Comparison of ENCODE assay signal across 1 cellular context in the genomic region with DNA sequence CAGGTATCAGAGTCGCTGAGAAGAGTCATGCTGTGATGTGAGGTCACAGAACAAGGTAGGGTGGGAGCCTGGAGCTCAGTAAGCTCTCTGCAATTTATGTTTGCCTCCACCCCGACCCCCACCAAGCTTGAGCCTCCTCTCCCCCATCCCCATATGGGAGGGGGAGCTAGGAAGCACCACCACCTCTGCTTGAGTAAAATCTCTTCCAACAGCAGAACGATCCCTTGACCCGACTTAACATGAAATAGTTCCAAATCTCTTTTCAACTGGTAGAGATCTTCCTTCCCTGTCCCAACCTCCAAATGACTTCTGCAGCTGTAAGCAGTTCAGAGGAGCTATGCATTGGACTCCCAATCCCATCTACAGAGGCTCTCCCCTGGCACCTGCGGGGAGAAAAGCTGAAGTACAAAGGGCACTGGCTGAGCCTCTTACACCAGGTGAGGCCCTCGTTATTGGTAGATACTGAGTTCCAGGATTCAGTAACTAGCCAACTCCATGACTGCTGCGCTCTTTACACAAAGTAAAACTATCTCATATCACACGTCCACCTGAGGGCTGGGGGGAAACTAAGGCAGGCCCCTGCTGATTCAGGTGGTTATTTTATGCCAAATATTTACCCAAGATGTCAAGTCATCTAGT.
A peak's percentile ranks its signal among the peaks of the same experiment; 100 is the strongest.
TF ChIP-seq lines count a peak whose summit lies in the region.

No MANE protein-coding gene starts in this region.

TF ChIP-seq in K562, 482 proteins besides CTCF, POLR2A, EP300 and RAD21 (continued from another document and continues in another):
- TF ChIP-seq MTA2 (IDR thresholded peaks at IDR 0.05; ENCODE audit: low read depth) (no peak), KLF6 (CRISPR knock-in tag; IDR thresholded peaks at IDR 0.05; ENCODE audit: borderline replicate concordance) (no peak), ZNF347 (CRISPR knock-in tag; IDR thresholded peaks at IDR 0.05; ENCODE audit: low read depth) (0 out of 2 replicates have a peak, but pooled peaks have one; percentile 27), ZNF584 (CRISPR knock-in tag; IDR thresholded peaks at IDR 0.05; ENCODE audit: low read depth) (no peak), ZNF431 (CRISPR knock-in tag; IDR thresholded peaks at IDR 0.05) (no peak), ZFPM2 (CRISPR knock-in tag; IDR thresholded peaks at IDR 0.05) (no peak; the same call in 1 of the 2 replicates), TRIM28 (IDR thresholded peaks at IDR 0.05) (no peak), EHMT2 (IDR thresholded peaks at IDR 0.05) (no peak), RAD51 (IDR thresholded peaks at IDR 0.05; ENCODE audit: borderline replicate concordance, low read depth) (no peak), RBBP5 (IDR thresholded peaks at IDR 0.05; ENCODE audit: borderline replicate concordance, insufficient read depth, low read length, poor library complexity, severe bottlenecking) (no peak), ARHGAP35 (IDR thresholded peaks at IDR 0.05; ENCODE audit: partially characterized antibody) (no peak), PPARD (CRISPR knock-in tag; IDR thresholded peaks at IDR 0.05) (no peak), HNRNPK (IDR thresholded peaks at IDR 0.05; ENCODE audit: low read depth, low read length, poor library complexity, severe bottlenecking) (no peak), SAP30 (IDR thresholded peaks at IDR 0.05; ENCODE audit: borderline replicate concordance, insufficient read depth, low read depth, low read length, poor library complexity, severe bottlenecking) (no peak), MBD2 (IDR thresholded peaks at IDR 0.05; ENCODE audit: borderline replicate concordance, low read depth) (no peak; the same call in 1 of the 2 replicates), XRCC4 (IDR thresholded peaks at IDR 0.05; ENCODE audit: extremely low read depth, insufficient read depth, insufficient read length) (no peak), ZNF444 (CRISPR knock-in tag; IDR thresholded peaks at IDR 0.05) (0 out of 2 replicates have a peak, but pooled peaks have one; percentile 20), ZNF707 (CRISPR knock-in tag; conservative IDR thresholded peaks at IDR 0.05) (no peak), ZNF408 (CRISPR knock-in tag; IDR thresholded peaks at IDR 0.05; ENCODE audit: low read depth) (no peak), ZNF224 (CRISPR knock-in tag; IDR thresholded peaks at IDR 0.05) (no peak), POLR2H (tag; IDR thresholded peaks at IDR 0.05; ENCODE audit: low read depth) (no peak), TEAD4 (IDR thresholded peaks at IDR 0.05; ENCODE audit: low read length) (no peak), TEAD4 (CRISPR knock-in tag; IDR thresholded peaks at IDR 0.05; ENCODE audit: borderline replicate concordance) (no peak), MTA1 (IDR thresholded peaks at IDR 0.05; ENCODE audit: borderline replicate concordance) (no peak), ZNF79 (CRISPR knock-in tag; IDR thresholded peaks at IDR 0.05; ENCODE audit: low read depth) (no peak), ZNF140 (CRISPR knock-in tag; IDR thresholded peaks at IDR 0.05) (no peak), ZSCAN32 (CRISPR knock-in tag; IDR thresholded peaks at IDR 0.05) (0 out of 2 replicates have a peak, but pooled peaks have one; percentile 39), HDAC3 (IDR thresholded peaks at IDR 0.05; ENCODE audit: borderline replicate concordance, partially characterized antibody) (no peak), ELF4 (CRISPR knock-in tag; IDR thresholded peaks at IDR 0.05) (no peak), SPI1 (IDR thresholded peaks at IDR 0.05; ENCODE audit: borderline replicate concordance, low read depth, low read length) (no peak), MEIS2 (IDR thresholded peaks at IDR 0.05; ENCODE audit: partially characterized antibody) (no peak)
- TF ChIP-seq, protein P1, sequence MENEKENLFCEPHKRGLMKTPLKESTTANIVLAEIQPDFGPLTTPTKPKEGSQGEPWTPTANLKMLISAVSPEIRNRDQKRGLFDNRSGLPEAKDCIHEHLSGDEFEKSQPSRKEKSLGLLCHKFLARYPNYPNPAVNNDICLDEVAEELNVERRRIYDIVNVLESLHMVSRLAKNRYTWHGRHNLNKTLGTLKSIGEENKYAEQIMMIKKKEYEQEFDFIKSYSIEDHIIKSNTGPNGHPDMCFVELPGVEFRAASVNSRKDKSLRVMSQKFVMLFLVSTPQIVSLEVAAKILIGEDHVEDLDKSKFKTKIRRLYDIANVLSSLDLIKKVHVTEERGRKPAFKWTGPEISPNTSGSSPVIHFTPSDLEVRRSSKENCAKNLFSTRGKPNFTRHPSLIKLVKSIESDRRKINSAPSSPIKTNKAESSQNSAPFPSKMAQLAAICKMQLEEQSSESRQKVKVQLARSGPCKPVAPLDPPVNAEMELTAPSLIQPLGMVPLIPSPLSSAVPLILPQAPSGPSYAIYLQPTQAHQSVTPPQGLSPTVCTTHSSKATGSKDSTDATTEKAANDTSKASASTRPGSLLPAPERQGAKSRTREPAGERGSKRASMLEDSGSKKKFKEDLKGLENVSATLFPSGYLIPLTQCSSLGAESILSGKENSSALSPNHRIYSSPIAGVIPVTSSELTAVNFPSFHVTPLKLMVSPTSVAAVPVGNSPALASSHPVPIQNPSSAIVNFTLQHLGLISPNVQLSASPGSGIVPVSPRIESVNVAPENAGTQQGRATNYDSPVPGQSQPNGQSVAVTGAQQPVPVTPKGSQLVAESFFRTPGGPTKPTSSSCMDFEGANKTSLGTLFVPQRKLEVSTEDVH (IDR thresholded peaks at IDR 0.05; ENCODE audit: low read depth, partially characterized antibody), result no peak
- TF ChIP-seq, protein P2, sequence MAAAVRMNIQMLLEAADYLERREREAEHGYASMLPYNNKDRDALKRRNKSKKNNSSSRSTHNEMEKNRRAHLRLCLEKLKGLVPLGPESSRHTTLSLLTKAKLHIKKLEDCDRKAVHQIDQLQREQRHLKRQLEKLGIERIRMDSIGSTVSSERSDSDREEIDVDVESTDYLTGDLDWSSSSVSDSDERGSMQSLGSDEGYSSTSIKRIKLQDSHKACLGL (CRISPR knock-in tag; IDR thresholded peaks at IDR 0.05; ENCODE audit: borderline replicate concordance, poor library complexity, severe bottlenecking), result no peak
- TF ChIP-seq, protein P3, sequence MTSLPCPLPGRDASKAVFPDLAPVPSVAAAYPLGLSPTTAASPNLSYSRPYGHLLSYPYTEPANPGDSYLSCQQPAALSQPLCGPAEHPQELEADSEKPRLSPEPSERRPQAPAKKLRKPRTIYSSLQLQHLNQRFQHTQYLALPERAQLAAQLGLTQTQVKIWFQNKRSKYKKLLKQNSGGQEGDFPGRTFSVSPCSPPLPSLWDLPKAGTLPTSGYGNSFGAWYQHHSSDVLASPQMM (CRISPR knock-in tag; IDR thresholded peaks at IDR 0.05), result peak; percentile 2; the same call in 1 of the 2 replicates
- TF ChIP-seq, protein P4, sequence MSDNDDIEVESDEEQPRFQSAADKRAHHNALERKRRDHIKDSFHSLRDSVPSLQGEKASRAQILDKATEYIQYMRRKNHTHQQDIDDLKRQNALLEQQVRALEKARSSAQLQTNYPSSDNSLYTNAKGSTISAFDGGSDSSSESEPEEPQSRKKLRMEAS (CRISPR knock-in tag; IDR thresholded peaks at IDR 0.05), result no peak
- TF ChIP-seq, protein P5, sequence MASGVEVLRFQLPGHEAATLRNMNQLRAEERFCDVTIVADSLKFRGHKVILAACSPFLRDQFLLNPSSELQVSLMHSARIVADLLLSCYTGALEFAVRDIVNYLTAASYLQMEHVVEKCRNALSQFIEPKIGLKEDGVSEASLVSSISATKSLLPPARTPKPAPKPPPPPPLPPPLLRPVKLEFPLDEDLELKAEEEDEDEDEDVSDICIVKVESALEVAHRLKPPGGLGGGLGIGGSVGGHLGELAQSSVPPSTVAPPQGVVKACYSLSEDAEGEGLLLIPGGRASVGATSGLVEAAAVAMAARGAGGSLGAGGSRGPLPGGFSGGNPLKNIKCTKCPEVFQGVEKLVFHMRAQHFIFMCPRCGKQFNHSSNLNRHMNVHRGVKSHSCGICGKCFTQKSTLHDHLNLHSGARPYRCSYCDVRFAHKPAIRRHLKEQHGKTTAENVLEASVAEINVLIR (CRISPR knock-in tag; IDR thresholded peaks at IDR 0.05), result no peak
- TF ChIP-seq, protein P6, sequence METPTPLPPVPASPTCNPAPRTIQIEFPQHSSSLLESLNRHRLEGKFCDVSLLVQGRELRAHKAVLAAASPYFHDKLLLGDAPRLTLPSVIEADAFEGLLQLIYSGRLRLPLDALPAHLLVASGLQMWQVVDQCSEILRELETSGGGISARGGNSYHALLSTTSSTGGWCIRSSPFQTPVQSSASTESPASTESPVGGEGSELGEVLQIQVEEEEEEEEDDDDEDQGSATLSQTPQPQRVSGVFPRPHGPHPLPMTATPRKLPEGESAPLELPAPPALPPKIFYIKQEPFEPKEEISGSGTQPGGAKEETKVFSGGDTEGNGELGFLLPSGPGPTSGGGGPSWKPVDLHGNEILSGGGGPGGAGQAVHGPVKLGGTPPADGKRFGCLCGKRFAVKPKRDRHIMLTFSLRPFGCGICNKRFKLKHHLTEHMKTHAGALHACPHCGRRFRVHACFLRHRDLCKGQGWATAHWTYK (CRISPR knock-in tag; IDR thresholded peaks at IDR 0.05), result no peak
- TF ChIP-seq, protein P7, sequence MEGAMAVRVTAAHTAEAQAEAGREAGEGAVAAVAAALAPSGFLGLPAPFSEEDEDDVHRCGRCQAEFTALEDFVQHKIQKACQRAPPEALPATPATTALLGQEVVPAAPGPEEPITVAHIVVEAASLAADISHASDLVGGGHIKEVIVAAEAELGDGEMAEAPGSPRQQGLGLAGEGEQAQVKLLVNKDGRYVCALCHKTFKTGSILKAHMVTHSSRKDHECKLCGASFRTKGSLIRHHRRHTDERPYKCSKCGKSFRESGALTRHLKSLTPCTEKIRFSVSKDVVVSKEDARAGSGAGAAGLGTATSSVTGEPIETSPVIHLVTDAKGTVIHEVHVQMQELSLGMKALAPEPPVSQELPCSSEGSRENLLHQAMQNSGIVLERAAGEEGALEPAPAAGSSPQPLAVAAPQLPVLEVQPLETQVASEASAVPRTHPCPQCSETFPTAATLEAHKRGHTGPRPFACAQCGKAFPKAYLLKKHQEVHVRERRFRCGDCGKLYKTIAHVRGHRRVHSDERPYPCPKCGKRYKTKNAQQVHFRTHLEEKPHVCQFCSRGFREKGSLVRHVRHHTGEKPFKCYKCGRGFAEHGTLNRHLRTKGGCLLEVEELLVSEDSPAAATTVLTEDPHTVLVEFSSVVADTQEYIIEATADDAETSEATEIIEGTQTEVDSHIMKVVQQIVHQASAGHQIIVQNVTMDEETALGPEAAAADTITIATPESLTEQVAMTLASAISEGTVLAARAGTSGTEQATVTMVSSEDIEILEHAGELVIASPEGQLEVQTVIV (CRISPR knock-in tag; IDR thresholded peaks at IDR 0.05; ENCODE audit: borderline replicate concordance), result no peak
- TF ChIP-seq, protein P8, sequence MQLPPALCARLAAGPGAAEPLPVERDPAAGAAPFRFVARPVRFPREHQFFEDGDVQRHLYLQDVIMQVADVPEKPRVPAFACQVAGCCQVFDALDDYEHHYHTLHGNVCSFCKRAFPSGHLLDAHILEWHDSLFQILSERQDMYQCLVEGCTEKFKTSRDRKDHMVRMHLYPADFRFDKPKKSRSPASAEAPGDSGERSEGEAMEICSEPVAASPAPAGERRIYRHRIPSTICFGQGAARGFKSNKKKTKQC (CRISPR knock-in tag; IDR thresholded peaks at IDR 0.05), result no peak
- TF ChIP-seq, protein P9, sequence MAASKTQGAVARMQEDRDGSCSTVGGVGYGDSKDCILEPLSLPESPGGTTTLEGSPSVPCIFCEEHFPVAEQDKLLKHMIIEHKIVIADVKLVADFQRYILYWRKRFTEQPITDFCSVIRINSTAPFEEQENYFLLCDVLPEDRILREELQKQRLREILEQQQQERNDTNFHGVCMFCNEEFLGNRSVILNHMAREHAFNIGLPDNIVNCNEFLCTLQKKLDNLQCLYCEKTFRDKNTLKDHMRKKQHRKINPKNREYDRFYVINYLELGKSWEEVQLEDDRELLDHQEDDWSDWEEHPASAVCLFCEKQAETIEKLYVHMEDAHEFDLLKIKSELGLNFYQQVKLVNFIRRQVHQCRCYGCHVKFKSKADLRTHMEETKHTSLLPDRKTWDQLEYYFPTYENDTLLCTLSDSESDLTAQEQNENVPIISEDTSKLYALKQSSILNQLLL (CRISPR knock-in tag; IDR thresholded peaks at IDR 0.05; ENCODE audit: borderline replicate concordance), result no peak
- TF ChIP-seq, protein P10, sequence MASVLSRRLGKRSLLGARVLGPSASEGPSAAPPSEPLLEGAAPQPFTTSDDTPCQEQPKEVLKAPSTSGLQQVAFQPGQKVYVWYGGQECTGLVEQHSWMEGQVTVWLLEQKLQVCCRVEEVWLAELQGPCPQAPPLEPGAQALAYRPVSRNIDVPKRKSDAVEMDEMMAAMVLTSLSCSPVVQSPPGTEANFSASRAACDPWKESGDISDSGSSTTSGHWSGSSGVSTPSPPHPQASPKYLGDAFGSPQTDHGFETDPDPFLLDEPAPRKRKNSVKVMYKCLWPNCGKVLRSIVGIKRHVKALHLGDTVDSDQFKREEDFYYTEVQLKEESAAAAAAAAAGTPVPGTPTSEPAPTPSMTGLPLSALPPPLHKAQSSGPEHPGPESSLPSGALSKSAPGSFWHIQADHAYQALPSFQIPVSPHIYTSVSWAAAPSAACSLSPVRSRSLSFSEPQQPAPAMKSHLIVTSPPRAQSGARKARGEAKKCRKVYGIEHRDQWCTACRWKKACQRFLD (CRISPR knock-in tag; IDR thresholded peaks at IDR 0.05), result no peak
- TF ChIP-seq, protein P11, sequence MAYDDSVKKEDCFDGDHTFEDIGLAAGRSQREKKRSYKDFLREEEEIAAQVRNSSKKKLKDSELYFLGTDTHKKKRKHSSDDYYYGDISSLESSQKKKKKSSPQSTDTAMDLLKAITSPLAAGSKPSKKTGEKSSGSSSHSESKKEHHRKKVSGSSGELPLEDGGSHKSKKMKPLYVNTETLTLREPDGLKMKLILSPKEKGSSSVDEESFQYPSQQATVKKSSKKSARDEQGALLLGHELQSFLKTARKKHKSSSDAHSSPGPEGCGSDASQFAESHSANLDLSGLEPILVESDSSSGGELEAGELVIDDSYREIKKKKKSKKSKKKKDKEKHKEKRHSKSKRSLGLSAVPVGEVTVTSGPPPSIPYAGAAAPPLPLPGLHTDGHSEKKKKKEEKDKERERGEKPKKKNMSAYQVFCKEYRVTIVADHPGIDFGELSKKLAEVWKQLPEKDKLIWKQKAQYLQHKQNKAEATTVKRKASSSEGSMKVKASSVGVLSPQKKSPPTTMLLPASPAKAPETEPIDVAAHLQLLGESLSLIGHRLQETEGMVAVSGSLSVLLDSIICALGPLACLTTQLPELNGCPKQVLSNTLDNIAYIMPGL (CRISPR knock-in tag; IDR thresholded peaks at IDR 0.05), result 0 out of 2 replicates have a peak, but pooled peaks have one; percentile 27
- TF ChIP-seq, protein P12, sequence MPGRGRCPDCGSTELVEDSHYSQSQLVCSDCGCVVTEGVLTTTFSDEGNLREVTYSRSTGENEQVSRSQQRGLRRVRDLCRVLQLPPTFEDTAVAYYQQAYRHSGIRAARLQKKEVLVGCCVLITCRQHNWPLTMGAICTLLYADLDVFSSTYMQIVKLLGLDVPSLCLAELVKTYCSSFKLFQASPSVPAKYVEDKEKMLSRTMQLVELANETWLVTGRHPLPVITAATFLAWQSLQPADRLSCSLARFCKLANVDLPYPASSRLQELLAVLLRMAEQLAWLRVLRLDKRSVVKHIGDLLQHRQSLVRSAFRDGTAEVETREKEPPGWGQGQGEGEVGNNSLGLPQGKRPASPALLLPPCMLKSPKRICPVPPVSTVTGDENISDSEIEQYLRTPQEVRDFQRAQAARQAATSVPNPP (IDR thresholded peaks at IDR 0.05; ENCODE audit: borderline replicate concordance, insufficient read depth, insufficient read length), result no peak
